25 cellular contexts compared by ENCODE assay signal in the genomic region with DNA sequence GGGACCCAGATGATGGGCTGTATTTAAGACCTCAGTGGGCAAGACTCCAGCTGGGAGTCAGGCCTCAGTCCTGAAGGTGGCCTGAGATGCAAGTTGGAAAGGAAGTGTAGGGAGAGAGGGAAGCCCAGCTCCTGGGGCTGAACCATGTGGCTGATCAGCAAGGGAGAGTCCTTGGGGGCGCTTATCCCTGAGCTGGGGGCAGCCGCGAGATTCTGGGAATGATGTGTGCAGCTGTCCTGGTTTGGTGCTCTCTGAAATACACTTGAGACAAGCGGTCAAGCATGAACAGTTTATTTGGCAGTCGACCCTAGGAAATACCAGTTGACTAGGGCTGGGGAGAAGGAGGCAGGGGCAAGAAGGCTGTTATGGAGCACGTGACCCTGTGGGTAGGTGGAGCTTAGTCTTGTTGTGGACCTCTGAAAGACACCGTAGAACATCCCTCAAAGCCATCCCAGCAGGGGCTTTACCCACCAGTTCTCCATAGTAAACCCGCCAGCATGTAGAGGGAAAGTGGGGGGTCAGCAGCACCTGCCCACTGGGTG. TPM values are rescaled to one million over a fixed set of nuclear protein-coding genes. Genes with fewer than 3 reads are reported as not detected.
"Had no signal": no experiment of that assay in that cellular context is flagged by ENCODE, and none has a peak within 500 bp of the region (broad histone marks: within the 10 kb centered on the region; RNA-seq: fewer than 3 reads in every experiment).

No MANE protein-coding gene starts in this region.

- H3K27me3 Mint-ChIP-seq: activated CD4-positive, alpha-beta T cell treated with anti-CD3 and anti-CD28 coated beads, Interleukin-2, amount 10 ng/mL, durations not matched to agents 24 days and 14 days had no signal

- H3K4me3 ChIP-seq: breast epithelium had no signal

- H3K4me3 Mint-ChIP-seq: activated CD4-positive, alpha-beta T cell treated with anti-CD3 and anti-CD28 coated beads, Interleukin-2, amount 10 ng/mL, durations not matched to agents 24 days and 14 days; activated naive CD4-positive, alpha-beta T cell treated with anti-CD3 and anti-CD28 coated beads, Interleukin-2, amount 50 U/mL, for 24 hours; T-helper 17 cell; WTC11 had no signal

- DNase-seq: activated CD4-positive, alpha-beta T cell treated with anti-CD3 and anti-CD28 coated beads, Interleukin-2, amount 10 ng/mL, durations not matched to agents 24 days and 14 days; activated CD4-positive, alpha-beta T cell treated with anti-CD3 and anti-CD28 coated beads, Interleukin-2, amount 50 U/mL, for 48 hours; activated CD4-positive, CD25-positive, alpha-beta regulatory T cell treated with anti-CD3 and anti-CD28 coated beads, Interleukin-2, amount 50 U/mL, for 72 hours; activated CD8-positive, alpha-beta memory T cell treated with anti-CD3 and anti-CD28 coated beads, Interleukin-2, amount 50 U/mL, for 4 hours; activated T-cell treated with anti-CD3 and anti-CD28 coated beads, Interleukin-2, amount 50 U/mL, for 1 hour; aorta; MM.1S; NCI-H1105; NCI-H1436; NCI-H1694 treated with DMSO at 0.1 percent for 48 hours; NCI-H2029 treated with DMSO at 0.1 percent for 48 hours; NCI-H345; NCI-H510A; NCI-H526 treated with DMSO at 0.1 percent for 48 hours; NCI-H82; SIG-M5; T-helper 17 cell; T-helper 9 cell had no signal

- H3K4me1 Mint-ChIP-seq: activated CD4-positive, alpha-beta T cell treated with anti-CD3 and anti-CD28 coated beads, Interleukin-2, amount 10 ng/mL, durations not matched to agents 24 days and 14 days; activated naive CD4-positive, alpha-beta T cell treated with anti-CD3 and anti-CD28 coated beads, Interleukin-2, amount 50 U/mL, for 24 hours; IgD-negative memory B cell; T-helper 17 cell; WTC11 had no signal

- H3K27ac ChIP-seq: breast epithelium had no signal

- H3K36me3 ChIP-seq: breast epithelium had no signal

- H3K4me1 ChIP-seq: breast epithelium had no signal

- H3K9me3 Mint-ChIP-seq: activated CD4-positive, alpha-beta T cell treated with anti-CD3 and anti-CD28 coated beads, Interleukin-2, amount 10 ng/mL, durations not matched to agents 24 days and 14 days; activated naive CD4-positive, alpha-beta T cell treated with anti-CD3 and anti-CD28 coated beads, Interleukin-2, amount 50 U/mL, for 24 hours had no signal

- H3K36me3 Mint-ChIP-seq: activated naive CD4-positive, alpha-beta T cell treated with anti-CD3 and anti-CD28 coated beads, Interleukin-2, amount 50 U/mL, for 24 hours; IgD-negative memory B cell; WTC11 had no signal

- H3K27ac Mint-ChIP-seq: activated CD4-positive, alpha-beta T cell treated with anti-CD3 and anti-CD28 coated beads, Interleukin-2, amount 10 ng/mL, durations not matched to agents 24 days and 14 days; activated naive CD4-positive, alpha-beta T cell treated with anti-CD3 and anti-CD28 coated beads, Interleukin-2, amount 50 U/mL, for 24 hours; IgD-negative memory B cell; T-helper 17 cell; WTC11 had no signal

RNA-seq across cellular contexts. Expression of gene SLC6A11, which starts 41.8 kb away (rescaled TPM):
- total RNA-seq: activated CD4-positive, alpha-beta T cell treated with anti-CD3 and anti-CD28 coated beads, Interleukin-2, amount 10 ng/mL, durations not matched to agents 24 days and 14 days; activated CD8-positive, alpha-beta memory T cell treated with anti-CD3 and anti-CD28 coated beads for 36 hours; aorta; OCI-LY7; RPMI7951; T-helper 17 cell had no signal
